In the genomic region with DNA sequence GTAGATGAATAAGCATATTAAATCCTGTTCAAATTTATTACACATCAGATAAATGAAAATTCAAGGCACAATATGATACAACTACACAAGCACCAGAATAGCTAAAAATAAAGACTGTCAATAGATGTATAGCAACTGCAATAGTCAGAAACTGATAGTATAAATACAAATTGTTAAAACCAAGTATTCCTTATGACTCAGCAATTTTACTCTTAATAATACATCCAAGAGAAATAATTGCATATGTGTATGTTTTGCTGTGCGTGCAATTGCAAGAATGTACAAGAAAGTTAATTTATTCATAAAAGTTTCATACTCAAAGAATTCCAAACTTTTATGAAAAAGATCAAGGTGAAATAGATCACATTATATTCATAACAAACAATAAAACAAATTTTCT, we compare ENCODE assay signal across 2 cellular contexts.
TF ChIP-seq lines count a peak whose summit lies in the region.

No MANE protein-coding gene starts in this region.

TF ChIP-seq in A549, 52 proteins besides CTCF, POLR2A, EP300 and RAD21:
- no peak for TF ChIP-seq CHD4 (IDR thresholded peaks at IDR 0.05; ENCODE audit: borderline replicate concordance)
- TF ChIP-seq MAFK (IDR thresholded peaks at IDR 0.05; ENCODE audit: partially characterized antibody): peak; percentile 82
- no peak for TF ChIP-seq HDAC2 (IDR thresholded peaks at IDR 0.05)
- TF ChIP-seq NFE2L2 (conservative IDR thresholded peaks at IDR 0.05; ENCODE audit: low read length): peak; percentile 53; the same call in 1 of the 2 replicates
- TF ChIP-seq, protein P1, sequence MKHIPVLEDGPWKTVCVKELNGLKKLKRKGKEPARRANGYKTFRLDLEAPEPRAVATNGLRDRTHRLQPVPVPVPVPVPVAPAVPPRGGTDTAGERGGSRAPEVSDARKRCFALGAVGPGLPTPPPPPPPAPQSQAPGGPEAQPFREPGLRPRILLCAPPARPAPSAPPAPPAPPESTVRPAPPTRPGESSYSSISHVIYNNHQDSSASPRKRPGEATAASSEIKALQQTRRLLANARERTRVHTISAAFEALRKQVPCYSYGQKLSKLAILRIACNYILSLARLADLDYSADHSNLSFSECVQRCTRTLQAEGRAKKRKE (CRISPR knock-in tag; IDR thresholded peaks at IDR 0.05; ENCODE audit: low read depth): no peak

TF ChIP-seq in H1, 55 proteins besides CTCF, POLR2A, EP300 and RAD21:
- TF ChIP-seq RFX5 (IDR thresholded peaks at IDR 0.05; ENCODE audit: borderline replicate concordance, low read depth, low read length): no peak
- TF ChIP-seq, protein P2, sequence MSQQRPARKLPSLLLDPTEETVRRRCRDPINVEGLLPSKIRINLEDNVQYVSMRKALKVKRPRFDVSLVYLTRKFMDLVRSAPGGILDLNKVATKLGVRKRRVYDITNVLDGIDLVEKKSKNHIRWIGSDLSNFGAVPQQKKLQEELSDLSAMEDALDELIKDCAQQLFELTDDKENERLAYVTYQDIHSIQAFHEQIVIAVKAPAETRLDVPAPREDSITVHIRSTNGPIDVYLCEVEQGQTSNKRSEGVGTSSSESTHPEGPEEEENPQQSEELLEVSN (IDR thresholded peaks at IDR 0.05): no peak
- no peak for TF ChIP-seq BRCA1 (IDR thresholded peaks at IDR 0.05; ENCODE audit: low read depth, low read length)
- no peak for TF ChIP-seq CREB1 (IDR thresholded peaks at IDR 0.05)
- TF ChIP-seq SIX5 (IDR thresholded peaks at IDR 0.05; ENCODE audit: low read depth, low read length): no peak
- TF ChIP-seq TAF1 (IDR thresholded peaks at IDR 0.05; ENCODE audit: low read depth, low read length): no peak
- no peak for TF ChIP-seq KDM4A (IDR thresholded peaks at IDR 0.05; ENCODE audit: low read depth, low read length, severe bottlenecking)
- TF ChIP-seq HDAC6 (IDR thresholded peaks at IDR 0.05; ENCODE audit: low read depth, low read length): no peak
- peak; percentile 53; the same call in 1 of the 2 replicates for TF ChIP-seq MAFK (IDR thresholded peaks at IDR 0.05; ENCODE audit: low read depth, low read length)
- TF ChIP-seq JUND (IDR thresholded peaks at IDR 0.05; ENCODE audit: low read length): no peak
- peak; percentile 68; the same call in 1 of the 2 replicates for TF ChIP-seq BACH1 (IDR thresholded peaks at IDR 0.05; ENCODE audit: low read length)
